ENCODE assay signal across 8 cellular contexts in the genomic region with DNA sequence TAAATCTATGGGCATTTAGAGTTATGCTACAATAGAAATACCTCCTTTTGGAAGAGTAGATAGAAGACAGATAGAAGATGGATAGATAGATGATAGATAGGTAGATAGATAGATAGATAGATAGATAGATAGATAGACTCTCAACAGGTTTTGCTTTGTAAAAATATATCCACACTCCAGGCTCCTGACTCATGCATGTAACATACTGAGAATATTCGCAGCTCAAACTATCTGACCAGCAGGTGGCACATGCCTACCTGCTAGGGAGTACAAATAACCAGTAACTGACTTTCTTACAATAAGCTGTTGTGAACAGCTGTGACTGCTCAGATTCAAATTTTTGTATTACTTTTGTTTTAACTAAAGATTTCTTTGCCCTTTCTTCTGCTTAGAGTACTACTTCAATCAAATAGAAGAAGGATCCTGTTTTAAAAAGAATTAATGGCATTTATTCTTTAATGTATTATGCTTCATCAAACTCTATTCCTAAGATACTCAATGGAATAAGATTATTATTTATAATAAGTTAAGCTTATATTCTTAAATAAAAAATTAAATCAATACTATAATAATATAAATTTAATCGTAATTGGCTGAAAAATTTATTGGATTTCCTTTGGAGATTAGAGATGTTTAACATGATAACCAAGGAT. TPM values are rescaled to one million over a fixed set of nuclear protein-coding genes. Genes with fewer than 3 reads are reported as not detected.
DNase-seq lines count a peak whose midpoint lies in the region; ATAC-seq and TF ChIP-seq lines count a peak whose summit lies in the region.

No MANE protein-coding gene starts in this region.

- no peak overlapping the region for H3K27ac ChIP-seq in PC-9
- H3K27ac ChIP-seq in mammary epithelial cell (ENCODE audit: insufficient read depth, low read depth, low read length): no peak overlapping the region
- H3K27ac ChIP-seq in lower lobe of right lung: no peak overlapping the region
- H3K27ac ChIP-seq in gastrocnemius medialis: no peak overlapping the region

- H4K20me1 ChIP-seq in PC-9 (ENCODE audit: insufficient read depth): no peaks in the 10 kb centered on the region
- no peaks in the 10 kb centered on the region for H4K20me1 ChIP-seq in mammary epithelial cell (ENCODE audit: insufficient read depth, low read length)

- BruUV-seq in PC-9 (replicated peaks; lab: Mats Ljungman, UMichigan): no TSS peak
- no TSS peak for BruUV-seq in mammary epithelial cell (replicated peaks; lab: Mats Ljungman, UMichigan)

- in situ Hi-C loops in mammary epithelial cell (cut with MboI; ENCODE audit: low sequenced_read_pairs in 2 of 2): loop anchor here (5.0 to 25.0 kb wide), 3 partner anchors 181 to 584 kb away; no protein-coding TSS in a partner anchor
- in situ Hi-C loops in gastrocnemius medialis (cut with MboI; ENCODE audit: low sequenced_read_pairs in 4 of 4): no loop called here

- H3K27me3 ChIP-seq in PC-9 (ENCODE audit: insufficient read depth, low read depth): no peaks in the 10 kb centered on the region
- H3K27me3 ChIP-seq in mammary epithelial cell (ENCODE audit: insufficient read depth, low read length): no peaks in the 10 kb centered on the region
- no peaks in the 10 kb centered on the region for H3K27me3 ChIP-seq in lower lobe of right lung (ENCODE audit: low read depth)
- H3K27me3 ChIP-seq in gastrocnemius medialis: no peaks in the 10 kb centered on the region

- no peak overlapping the region for H3K4me3 ChIP-seq in PC-9
- H3K4me3 ChIP-seq in mammary epithelial cell (replicated peaks in 1 of 3; ENCODE audit: insufficient read depth in 1 of 3, low read depth in 2 of 3, low read length in 3 of 3): no peak overlapping the region
- no peak overlapping the region for H3K4me3 ChIP-seq in lower lobe of right lung
- H3K4me3 ChIP-seq in gastrocnemius medialis: no peak overlapping the region

- CTCF ChIA-PET in PC-9 (lab: Charles Lee) (interaction anchor here (0.6 to 2.4 kb wide), 6 partner anchors 11 to 467 kb away, joined by 3 to 16 read pairs (median 4); no protein-coding TSS in a partner anchor), mammary epithelial cell (lab: Charles Lee; ENCODE audit: low non-redundant PET) (interaction anchor here (0.5 to 1.5 kb wide), 9 partner anchors 15 to 864 kb away, joined by 3 to 31 read pairs (median 5); no protein-coding TSS in a partner anchor)

- H3K9me3 ChIP-seq in PC-9 (ENCODE audit: insufficient read depth, low read depth) (no peaks in the 10 kb centered on the region), mammary epithelial cell (replicated peaks; ENCODE audit: insufficient read depth, low read length) (no peaks in the 10 kb centered on the region), lower lobe of right lung (no peaks in the 10 kb centered on the region), gastrocnemius medialis (no peaks in the 10 kb centered on the region)

- dilution Hi-C loops in mammary epithelial cell (cut with HindIII; ENCODE audit: low sequenced_read_pairs): no loop called here

- peak; percentile 24 for DNase-seq in ELR (ENCODE audit: low read depth)
- DNase-seq in GM20000 (ENCODE audit: low spot score): peak; percentile 42
- DNase-seq in PC-9: peak; percentile 40 to 58
- peak; percentile 73 for DNase-seq in mammary epithelial cell
- DNase-seq in lower lobe of right lung: no peak
- no peak for DNase-seq in 8988T
- no peak for DNase-seq in gastrocnemius medialis

- no peak overlapping the region for H3K4me2 ChIP-seq in PC-9
- no peak overlapping the region for H3K4me2 ChIP-seq in mammary epithelial cell (ENCODE audit: insufficient read depth, low read depth, low read length)

- no peaks in the 10 kb centered on the region for H3K36me3 ChIP-seq in PC-9 (ENCODE audit: low read depth)
- no peaks in the 10 kb centered on the region for H3K36me3 ChIP-seq in mammary epithelial cell (ENCODE audit: insufficient read depth, low read length)
- no peaks in the 10 kb centered on the region for H3K36me3 ChIP-seq in lower lobe of right lung
- H3K36me3 ChIP-seq in gastrocnemius medialis: no peaks in the 10 kb centered on the region

- no peaks in the 10 kb centered on the region for H3K79me2 ChIP-seq in PC-9 (ENCODE audit: low read depth)
- no peaks in the 10 kb centered on the region for H3K79me2 ChIP-seq in mammary epithelial cell (ENCODE audit: insufficient read depth, low read length)

- 0% methylated on average over 2 of the region's 2 CpGs for WGBS in mammary epithelial cell (ENCODE audit: low coverage, missing lambda C conversion rate)

- H2AFZ ChIP-seq in PC-9: no peak overlapping the region
- no peak overlapping the region for H2AFZ ChIP-seq in mammary epithelial cell (ENCODE audit: low read depth, low read length)

- no peaks in the 10 kb centered on the region for H3K4me1 ChIP-seq in PC-9 (replicated peaks; ENCODE audit: insufficient read depth)
- peaks cover 5% of the 10 kb centered on the region for H3K4me1 ChIP-seq in mammary epithelial cell (ENCODE audit: insufficient read depth, low read length)
- no peaks in the 10 kb centered on the region for H3K4me1 ChIP-seq in lower lobe of right lung
- no peaks in the 10 kb centered on the region for H3K4me1 ChIP-seq in gastrocnemius medialis

- intact Hi-C loops in PC-9 (cut with micrococcal nuclease; ENCODE audit: unreplicated experiment): loop anchor here (1.0 kb wide), 2 partner anchors 182 to 352 kb away; no protein-coding TSS in a partner anchor
- intact Hi-C loops in mammary epithelial cell (cut with micrococcal nuclease): loop anchor here (1.0 kb wide), 2 partner anchors 182 to 352 kb away; no protein-coding TSS in a partner anchor
- intact Hi-C loops in lower lobe of right lung (cut with DNase I): loop anchor here (10.0 kb wide), 1 partner anchor 184 kb away; no protein-coding TSS in a partner anchor
- intact Hi-C loops in gastrocnemius medialis (cut with DNase I; ENCODE audit: low total_unique reads): loop anchor here (10.0 kb wide), 1 partner anchor 184 kb away; no protein-coding TSS in a partner anchor

- TF ChIP-seq POLR2A in gastrocnemius medialis (IDR thresholded peaks at IDR 0.05): no peak

- H3K9ac ChIP-seq in mammary epithelial cell (ENCODE audit: insufficient read depth, low read length): no peak overlapping the region

- POLR2A ChIA-PET in PC-9 (lab: Charles Lee; ENCODE audit: unreplicated experiment): interaction anchor here (0.6 kb wide), 1 partner anchor 14 kb away, joined by 5 read pairs; no protein-coding TSS in a partner anchor

- H3F3A ChIP-seq in PC-9 (ENCODE audit: insufficient read depth, low read depth): no peaks in the 10 kb centered on the region

- H3K9me2 ChIP-seq in PC-9 (ENCODE audit: insufficient read depth): no peaks in the 10 kb centered on the region

- ATAC-seq in HG03565 (IDR thresholded peaks at IDR 0.05; ENCODE audit: unreplicated experiment): peak; percentile 97
- ATAC-seq in lower lobe of right lung: peak; percentile 74 to 75
- no peak for ATAC-seq in gastrocnemius medialis

- TF ChIP-seq CTCF in GM20000 (IDR thresholded peaks at IDR 0.05; ENCODE audit: extremely low read depth, missing control alignments): peak; percentile 46
- TF ChIP-seq CTCF in PC-9 (conservative IDR thresholded peaks at IDR 0.05): peak; percentile 75
- peak; percentile 79 to 81 for TF ChIP-seq CTCF in mammary epithelial cell (conservative IDR thresholded peaks at IDR 0.05 in 1 of 2, IDR thresholded peaks at IDR 0.05 in 1 of 2; ENCODE audit: extremely low read depth in 1 of 2, insufficient read depth in 1 of 2, low read depth in 1 of 2, low read length in 2 of 2)
- peak; percentile 54 for TF ChIP-seq CTCF in lower lobe of right lung (IDR thresholded peaks at IDR 0.05)
- peak in 1 of 5 experiments; percentile 15 for TF ChIP-seq CTCF in gastrocnemius medialis (IDR thresholded peaks at IDR 0.05 in 4 of 5, conservative IDR thresholded peaks at IDR 0.05 in 1 of 5)

RNA-seq across cellular contexts. Expression of gene CPNE8, which starts 15.8 kb away (rescaled TPM):
- total RNA-seq in PC-9 (2021) (10.7 and 18.3 TPM in 2 replicates), mammary epithelial cell (10 to 100 TPM; 19.7 to 20.0 TPM), lower lobe of right lung (33.0 TPM), gastrocnemius medialis (1 to 10 TPM; 3.8 to 7.0 (median 4.6) TPM)
- 7.1 TPM for polyA plus RNA-seq in mammary epithelial cell
- 7.0 TPM for polyA minus RNA-seq in mammary epithelial cell

Comparison
In these comparisons a context has a peak if more than half of its experiments do, and no peak if none do; other contexts are left out.
1. DNase-seq: peak in ELR (single experiment), GM20000 (single experiment), PC-9 (2 of 2) and mammary epithelial cell (single experiment); none in lower lobe of right lung (single experiment), 8988T (single experiment) and gastrocnemius medialis (0 of 2).
2. ATAC-seq: peak in HG03565 (single experiment) and lower lobe of right lung (2 of 2); none in gastrocnemius medialis (0 of 2).
3. in situ Hi-C loops: an anchor here in mammary epithelial cell (5.0 to 25.0 kb wide); none called in gastrocnemius medialis.